12 cellular contexts compared by ENCODE assay signal in genomic region chr12:99059824-99060526, GRCh38.
A peak's percentile ranks its signal among the peaks of the same experiment; 100 is the strongest.
DNase-seq lines count a peak whose midpoint lies in the region; ATAC-seq and TF ChIP-seq lines count a peak whose summit lies in the region.
"Had no signal": no experiment of that assay in that cellular context is flagged by ENCODE, and none has a peak within 500 bp of the region (broad histone marks: within the 10 kb centered on the region; RNA-seq: fewer than 3 reads in every experiment).

No MANE protein-coding gene starts in this region.

- no peak overlapping the region for H3K27ac Mint-ChIP-seq in CD8-positive, alpha-beta T cell

- H3K27ac ChIP-seq in heart left ventricle (peak overlapping the region in 4 of 12 donors; percentile 21 to 56 (median 38)), trophoblast cell (ENCODE audit: low read depth, low read length) (no peak overlapping the region), prostate gland (no peak overlapping the region)
- H3K27ac ChIP-seq in CD8-positive, alpha-beta T cell (ENCODE audit: low read depth, low read length): no peak overlapping the region
- H3K27ac ChIP-seq: adrenal gland, SJSA1, VCaP had no signal

- 42 to 49% (median 46%) methylated on average over 10 of the region's 10 CpGs for WGBS in heart left ventricle, 4 donors
- WGBS in trophoblast cell (ENCODE audit: extremely low coverage, insufficient coverage, insufficient read length): no CpG with 5 or more reads among the region's 10 CpGs
- 57% methylated on average over 10 of the region's 10 CpGs for WGBS in prostate gland

- no peak for TF ChIP-seq POLR2A in heart left ventricle (IDR thresholded peaks at IDR 0.05)
- no peak for TF ChIP-seq POLR2A in prostate gland (IDR thresholded peaks at IDR 0.05)

- no peaks in the 10 kb centered on the region for H3K4me1 ChIP-seq in heart left ventricle
- H3K4me1 ChIP-seq in trophoblast cell (ENCODE audit: control insufficient read depth in 1 of 2, insufficient read depth in 2 of 2, low read length in 2 of 2): no peaks in the 10 kb centered on the region
- H3K4me1 ChIP-seq in CD8-positive, alpha-beta T cell (ENCODE audit: insufficient read depth, low read length): no peaks in the 10 kb centered on the region
- H3K4me1 ChIP-seq in prostate gland (replicated peaks): no peaks in the 10 kb centered on the region
- H3K4me1 ChIP-seq: adrenal gland, SJSA1 had no signal

- H3K18ac ChIP-seq in trophoblast cell (ENCODE audit: low read length): no peak overlapping the region

- ATAC-seq in heart left ventricle (peak; percentile 71 to 91 (median 77)), esophagus mucosa (no peak), omental fat pad (ENCODE audit: low FRiP score) (no peak)
- no peak for ATAC-seq in CD8-positive, alpha-beta T cell

- H2AK5ac ChIP-seq in trophoblast cell (ENCODE audit: low read length): no peak overlapping the region

- no peaks in the 10 kb centered on the region for H3K9me3 Mint-ChIP-seq in CD8-positive, alpha-beta T cell

- H3K4me1 Mint-ChIP-seq in CD8-positive, alpha-beta T cell (ENCODE audit: low read depth): no peaks in the 10 kb centered on the region

- DNase-seq in GM03348 (ENCODE audit: low spot score) (peak; percentile 16), SK-MEL-5 (ENCODE audit: low read depth, low spot score) (peak; percentile 19), heart left ventricle (peak in 4 of 5 donors; percentile 25 to 70 (median 42)), trophoblast cell (peak; percentile 47 to 64), prostate gland (ENCODE audit: low spot score) (no peak), omental fat pad (ENCODE audit: low spot score) (no peak)
- DNase-seq in CD8-positive, alpha-beta T cell: no peak
- DNase-seq: effector CD8-positive, alpha-beta T cell had no signal

- no peaks in the 10 kb centered on the region for H3K36me3 ChIP-seq in heart left ventricle
- no peaks in the 10 kb centered on the region for H3K36me3 ChIP-seq in trophoblast cell (ENCODE audit: control insufficient read depth in 1 of 2, insufficient read depth in 2 of 2, low read length in 2 of 2)
- no peaks in the 10 kb centered on the region for H3K36me3 ChIP-seq in CD8-positive, alpha-beta T cell (ENCODE audit: insufficient read depth, low read length)
- H3K36me3 ChIP-seq in prostate gland: no peaks in the 10 kb centered on the region
- H3K36me3 ChIP-seq: adrenal gland, SJSA1 had no signal

- H2BK120ac ChIP-seq in trophoblast cell (ENCODE audit: insufficient read depth, low read length, poor library complexity): no peak overlapping the region

- intact Hi-C loops in heart left ventricle (cut with DNase I): no loop called here
- intact Hi-C loops in CD8-positive, alpha-beta T cell (cut with DNase I, micrococcal nuclease): no loop called here
- intact Hi-C loops in prostate gland (cut with DNase I): no loop called here

- no peak overlapping the region for H3K4me2 ChIP-seq in trophoblast cell (ENCODE audit: low read length)

- CTCF ChIA-PET in CD8-positive, alpha-beta T cell (lab: Charles Lee): no interaction called here

- H3K79me2 ChIP-seq in trophoblast cell (ENCODE audit: control insufficient read depth, insufficient read depth, low read length, poor library complexity): no peaks in the 10 kb centered on the region

- no peak overlapping the region for H4K8ac ChIP-seq in trophoblast cell (ENCODE audit: low read depth, low read length)

- H3K14ac ChIP-seq in trophoblast cell (ENCODE audit: low read length): no peak overlapping the region

- H3K23ac ChIP-seq in trophoblast cell (ENCODE audit: low read length): no peak overlapping the region

- H2BK5ac ChIP-seq in trophoblast cell (ENCODE audit: low read depth, low read length, poor library complexity): no peak overlapping the region

- no peak overlapping the region for H4K12ac ChIP-seq in trophoblast cell (ENCODE audit: low read depth, low read length)

- no peak overlapping the region for H4K91ac ChIP-seq in trophoblast cell (ENCODE audit: low read depth, low read length)

- H3K4me3 Mint-ChIP-seq in CD8-positive, alpha-beta T cell: no peak overlapping the region

- no peak overlapping the region for H2AFZ ChIP-seq in trophoblast cell (ENCODE audit: insufficient read depth, low read length, poor library complexity)

- no peaks in the 10 kb centered on the region for H3K27me3 Mint-ChIP-seq in CD8-positive, alpha-beta T cell (ENCODE audit: low read depth)

- no peak overlapping the region for H3K4ac ChIP-seq in trophoblast cell (ENCODE audit: low read depth, low read length)

- H2BK12ac ChIP-seq in trophoblast cell (ENCODE audit: low read length): no peak overlapping the region

- no peaks in the 10 kb centered on the region for H3K27me3 ChIP-seq in heart left ventricle
- H3K27me3 ChIP-seq in trophoblast cell (ENCODE audit: insufficient read depth, low read length): no peaks in the 10 kb centered on the region
- no peaks in the 10 kb centered on the region for H3K27me3 ChIP-seq in CD8-positive, alpha-beta T cell (ENCODE audit: insufficient read depth, low read length)
- no peaks in the 10 kb centered on the region for H3K27me3 ChIP-seq in prostate gland (replicated peaks; ENCODE audit: insufficient read depth)
- H3K27me3 ChIP-seq: adrenal gland had no signal

- H3K4me3 ChIP-seq in heart left ventricle (peak overlapping the region in 1 of 12 donors; percentile 4), trophoblast cell (ENCODE audit: low read depth, low read length) (no peak overlapping the region), prostate gland (no peak overlapping the region)
- H3K4me3 ChIP-seq in CD8-positive, alpha-beta T cell (ENCODE audit: low read depth, low read length): no peak overlapping the region
- H3K4me3 ChIP-seq: adrenal gland, SJSA1 had no signal

- H3K9ac ChIP-seq in trophoblast cell (ENCODE audit: low read length): no peak overlapping the region

- TF ChIP-seq CTCF in heart left ventricle (IDR thresholded peaks at IDR 0.05): peak in 3 of 12 donors; percentile 10 to 30 (median 21)
- no peak for TF ChIP-seq CTCF in CD8-positive, alpha-beta T cell (IDR thresholded peaks at IDR 0.05)
- no peak for TF ChIP-seq CTCF in prostate gland (IDR thresholded peaks at IDR 0.05)
- TF ChIP-seq CTCF in omental fat pad (IDR thresholded peaks at IDR 0.05): no peak

- POLR2A ChIA-PET in CD8-positive, alpha-beta T cell (lab: Charles Lee): no interaction called here

- H3K79me1 ChIP-seq in trophoblast cell (ENCODE audit: low read length): no peaks in the 10 kb centered on the region

- H3K9me3 ChIP-seq in heart left ventricle: no peaks in the 10 kb centered on the region
- H3K9me3 ChIP-seq in trophoblast cell (ENCODE audit: insufficient read depth, low read depth, low read length): no peaks in the 10 kb centered on the region
- no peaks in the 10 kb centered on the region for H3K9me3 ChIP-seq in CD8-positive, alpha-beta T cell (ENCODE audit: low read length)
- no peaks in the 10 kb centered on the region for H3K9me3 ChIP-seq in prostate gland
- H3K9me3 ChIP-seq: adrenal gland, SJSA1 had no signal

- in situ Hi-C loops in SK-MEL-5 (cut with HindIII; ENCODE audit: low pct_unique_long_range_greater_than_20kb, low sequenced_read_pairs): no loop called here

- no peaks in the 10 kb centered on the region for H3K36me3 Mint-ChIP-seq in CD8-positive, alpha-beta T cell

Comparison
In these comparisons a context has a peak if more than half of its experiments do, and no peak if none do; other contexts are left out.
1. DNase-seq: peak in GM03348 (single experiment), SK-MEL-5 (single experiment), heart left ventricle (4 of 5) and trophoblast cell (2 of 2); none in CD8-positive, alpha-beta T cell (0 of 7), prostate gland (single experiment) and omental fat pad (single experiment).
2. ATAC-seq: peak in heart left ventricle (4 of 4); none in CD8-positive, alpha-beta T cell (single experiment), esophagus mucosa (single experiment) and omental fat pad (single experiment).